ENCODE assay signal across 8 cellular contexts in the genomic region with DNA sequence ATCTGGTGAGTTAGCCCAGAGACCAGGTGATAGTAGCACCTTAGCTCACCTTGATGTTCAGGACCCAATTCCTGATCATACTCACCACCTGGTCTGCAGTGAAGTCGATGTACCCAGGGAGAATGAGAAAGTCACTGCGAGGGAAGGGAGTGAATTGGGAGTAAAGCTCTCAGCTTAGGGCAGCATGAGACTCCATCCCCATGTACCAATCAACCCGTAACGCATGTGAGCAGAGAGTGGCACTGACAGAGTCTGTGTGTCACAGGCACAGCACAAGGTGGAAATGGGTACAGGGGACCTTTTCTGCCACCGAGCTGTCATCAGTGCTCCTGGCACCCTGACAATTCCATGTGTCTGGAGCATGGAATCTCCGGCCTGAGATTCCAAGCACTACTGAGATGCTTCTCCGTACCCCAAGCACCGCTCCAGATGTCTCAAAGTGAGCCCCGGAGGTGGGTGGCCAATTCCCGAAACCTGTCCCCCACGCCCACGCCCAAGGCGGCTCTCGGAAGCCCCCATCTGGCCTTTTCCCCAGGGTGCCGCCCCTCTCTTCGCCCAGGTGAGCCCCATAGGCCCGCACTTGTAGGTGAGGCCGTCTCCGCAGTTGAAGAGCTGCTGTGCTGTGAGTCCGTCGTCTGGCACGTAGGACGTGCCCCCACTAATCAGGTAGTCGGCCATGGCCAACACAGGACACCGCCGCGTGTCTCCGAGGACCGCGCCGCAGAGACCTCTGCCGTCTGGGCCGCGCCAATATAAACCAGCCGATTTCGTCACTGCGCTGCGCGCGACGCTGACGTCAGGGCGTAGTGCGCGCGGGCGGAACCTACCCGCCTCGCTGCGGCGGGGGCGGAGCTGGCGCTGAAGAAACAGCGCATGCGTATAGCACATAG.
DNase-seq lines count a peak whose midpoint lies in the region; ATAC-seq, FAIRE-seq and TF ChIP-seq lines count a peak whose summit lies in the region.

Gene IMPDH2 (minus strand): TSS at position 726 of the 890 bp plus-strand sequence. CDS start 48 bp downstream, at position 678.

- DNase-seq in GM18507 (ENCODE audit: extremely low spot score, insufficient read length, low read depth) (peak; percentile 75), NCI-H2081 (lab: John Stamatoyannopoulos, UW) (peak; percentile 83 to 90), T-helper 9 cell (peak; percentile 89), astrocyte of the cerebellum (ENCODE audit: low read depth) (peak; percentile 76), hippocampal formation (lab: John Stamatoyannopoulos, UW) (peak; percentile 86 to 93), retinal pigment epithelial cell (ENCODE audit: low read depth) (no peak), cortex of kidney (lab: John Stamatoyannopoulos, UW) (no peak)

- ATAC-seq in HG02970 (IDR thresholded peaks at IDR 0.05; ENCODE audit: low FRiP score, unreplicated experiment), result peak; percentile 92

- TF ChIP-seq CTCF in astrocyte of the cerebellum (IDR thresholded peaks at IDR 0.05; ENCODE audit: low read depth, low read length, missing control alignments) (peak; percentile 8), retinal pigment epithelial cell (conservative IDR thresholded peaks at IDR 0.05; ENCODE audit: low read depth, low read length) (peak; percentile 10)

- H3K4me3 ChIP-seq in astrocyte of the cerebellum (ENCODE audit: low read depth, low read length) (peak within 1 kb of the TSS; percentile 87), retinal pigment epithelial cell (ENCODE audit: low read length) (peak within 1 kb of the TSS; percentile 87)

- in situ Hi-C loops in astrocyte of the cerebellum (cut with HindIII; ENCODE audit: low sequenced_read_pairs), result no loop called here

- peak; percentile 97 for FAIRE-seq in GM18507 (lab: Jason Lieb, UNC)

Comparison
In these comparisons a context has a peak if more than half of its experiments do, and no peak if none do; other contexts are left out.
1. DNase-seq: peak in GM18507 (single experiment), NCI-H2081 (2 of 2), T-helper 9 cell (single experiment), astrocyte of the cerebellum (single experiment) and hippocampal formation (2 of 2); none in retinal pigment epithelial cell (single experiment) and cortex of kidney (single experiment).